35 cellular contexts compared by ENCODE assay signal in the genomic region with DNA sequence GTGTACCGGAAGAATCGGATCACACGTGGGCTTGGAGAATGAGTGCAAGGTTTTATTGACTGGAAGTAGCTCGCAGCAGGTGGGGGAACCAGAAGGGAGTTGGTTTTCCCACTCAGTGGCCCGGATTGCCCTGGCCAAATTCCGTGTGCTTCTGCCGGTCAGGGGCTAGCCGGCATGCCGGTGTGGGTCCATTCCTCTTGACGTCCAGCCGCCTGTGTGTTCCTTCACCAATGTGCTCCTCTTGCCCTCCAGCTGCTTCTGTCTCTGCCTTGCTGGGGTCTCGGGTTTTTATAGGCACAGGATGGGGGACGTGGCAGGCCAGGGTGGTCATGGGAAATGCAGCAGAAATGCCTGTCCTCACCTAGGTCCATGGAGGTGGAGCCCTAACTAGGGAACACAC. TPM values are rescaled to one million over a fixed set of nuclear protein-coding genes. Genes with fewer than 3 reads are reported as not detected.
"Had no signal": no experiment of that assay in that cellular context is flagged by ENCODE, and none has a peak within 500 bp of the region (broad histone marks: within the 10 kb centered on the region; RNA-seq: fewer than 3 reads in every experiment).

No MANE protein-coding gene starts in this region.

- H3K9me3 ChIP-seq: body of pancreas, breast epithelium had no signal

- H3K36me3 ChIP-seq: brain microvascular endothelial cell, breast epithelium, WERI-Rb-1 had no signal

- H3K4me3 ChIP-seq: body of pancreas, breast epithelium had no signal

- H3K4me3 Mint-ChIP-seq: activated CD4-positive, alpha-beta memory T cell treated with anti-CD3 and anti-CD28 coated beads, Interleukin-2, amount 10 ng/mL, durations not matched to agents 7 days and 5 days; activated CD4-positive, alpha-beta T cell treated with anti-CD3 and anti-CD28 coated beads for 36 hours; activated CD4-positive, alpha-beta T cell treated with anti-CD3 and anti-CD28 coated beads, Interleukin-2, amount 10 ng/mL, durations not matched to agents 7 days and 5 days; activated CD8-positive, alpha-beta memory T cell treated with anti-CD3 and anti-CD28 coated beads, Interleukin-2, amount 10 ng/mL, durations not matched to agents 7 days and 5 days; activated CD8-positive, alpha-beta T cell treated with anti-CD3 and anti-CD28 coated beads, Interleukin-2, amount 10 ng/mL, durations not matched to agents 7 days and 5 days; activated naive CD4-positive, alpha-beta T cell treated with anti-CD3 and anti-CD28 coated beads, Interleukin-2, amount 10 ng/mL, durations not matched to agents 7 days and 5 days; activated naive CD4-positive, alpha-beta T cell treated with anti-CD3 and anti-CD28 coated beads, Interleukin-2, amount 50 U/mL, for 24 hours; activated naive CD8-positive, alpha-beta T cell; activated naive CD8-positive, alpha-beta T cell treated with anti-CD3 and anti-CD28 coated beads, Interleukin-2, amount 10 ng/mL, durations not matched to agents 7 days and 5 days; activated naive CD8-positive, alpha-beta T cell treated with anti-CD3 and anti-CD28 coated beads, Interleukin-2, amount 50 U/mL, for 24 hours; activated T-cell treated with anti-CD3 and anti-CD28 coated beads, Interleukin-2, amount 50 U/mL, for 24 hours; T-helper 1 cell treated with Interleukin-12 subunit alpha and Interleukin-12 subunit beta and Interleukin-4 antibody, amounts not matched to agents 30 μg/mL and 1 μg/mL, for 36 hours; T-helper 2 cell treated with Interferon-gamma antibody and Interleukin-4, amounts not matched to agents 5 μg/mL and 100 μg/mL, for 36 hours; WTC11 had no signal

- DNase-seq: activated CD4-positive, alpha-beta memory T cell treated with anti-CD3 and anti-CD28 coated beads, Interleukin-2, amount 10 ng/mL, durations not matched to agents 7 days and 5 days; activated CD4-positive, alpha-beta T cell treated with anti-CD3 and anti-CD28 coated beads for 1 hour; activated CD4-positive, alpha-beta T cell treated with anti-CD3 and anti-CD28 coated beads for 36 hours; activated CD4-positive, alpha-beta T cell treated with anti-CD3 and anti-CD28 coated beads for 48 hours; activated CD4-positive, alpha-beta T cell treated with anti-CD3 and anti-CD28 coated beads, Interleukin-2, amount 10 ng/mL, durations not matched to agents 7 days and 5 days; activated CD4-positive, alpha-beta T cell treated with anti-CD3 and anti-CD28 coated beads, Interleukin-2, amount 50 U/mL, for 48 hours; activated CD4-positive, CD25-positive, alpha-beta regulatory T cell; activated CD8-positive, alpha-beta memory T cell treated with anti-CD3 and anti-CD28 coated beads for 24 hours; activated CD8-positive, alpha-beta memory T cell treated with anti-CD3 and anti-CD28 coated beads, Interleukin-2, amount 10 ng/mL, durations not matched to agents 7 days and 5 days; activated CD8-positive, alpha-beta memory T cell treated with anti-CD3 and anti-CD28 coated beads, Interleukin-2, amount 50 U/mL, for 48 hours; activated CD8-positive, alpha-beta T cell treated with anti-CD3 and anti-CD28 coated beads, Interleukin-2, amount 10 ng/mL, durations not matched to agents 7 days and 5 days; activated effector memory CD4-positive, alpha-beta T cell treated with Interleukin-2 at 50 U/mL for 16 hours; activated gamma-delta T cell; activated naive CD4-positive, alpha-beta T cell treated with anti-CD3 and anti-CD28 coated beads, Interleukin-2, amount 10 ng/mL, durations not matched to agents 7 days and 5 days; activated naive CD4-positive, alpha-beta T cell treated with Interleukin-2 at 50 U/mL for 16 hours; activated naive CD8-positive, alpha-beta T cell treated with anti-CD3 and anti-CD28 coated beads, Interleukin-2, amount 10 ng/mL, durations not matched to agents 7 days and 5 days; activated naive CD8-positive, alpha-beta T cell treated with anti-CD3 and anti-CD28 coated beads, Interleukin-2, amount 50 U/mL, for 24 hours; activated T-cell treated with anti-CD3 and anti-CD28 coated beads, Interleukin-2, amount 50 U/mL, for 24 hours; activated T-cell treated with anti-CD3 and anti-CD28 coated beads, Interleukin-2, amount 50 U/mL, for 48 hours; amygdala; body of pancreas; brain microvascular endothelial cell; central memory CD4-positive, alpha-beta T cell; T-helper 1 cell; T-helper 2 cell; T-helper 9 cell; WERI-Rb-1 had no signal

- H3K9me3 Mint-ChIP-seq: activated CD4-positive, alpha-beta memory T cell treated with anti-CD3 and anti-CD28 coated beads, Interleukin-2, amount 10 ng/mL, durations not matched to agents 7 days and 5 days; activated CD4-positive, alpha-beta T cell treated with anti-CD3 and anti-CD28 coated beads, Interleukin-2, amount 10 ng/mL, durations not matched to agents 7 days and 5 days; activated naive CD4-positive, alpha-beta T cell treated with anti-CD3 and anti-CD28 coated beads, Interleukin-2, amount 10 ng/mL, durations not matched to agents 7 days and 5 days; activated naive CD4-positive, alpha-beta T cell treated with anti-CD3 and anti-CD28 coated beads, Interleukin-2, amount 50 U/mL, for 24 hours; activated naive CD8-positive, alpha-beta T cell treated with anti-CD3 and anti-CD28 coated beads, Interleukin-2, amount 10 ng/mL, durations not matched to agents 7 days and 5 days; activated naive CD8-positive, alpha-beta T cell treated with anti-CD3 and anti-CD28 coated beads, Interleukin-2, amount 50 U/mL, for 24 hours; activated T-cell treated with anti-CD3 and anti-CD28 coated beads, Interleukin-2, amount 50 U/mL, for 24 hours; activated T-helper 2 cell treated with anti-CD3 and anti-CD28 coated beads, Interferon-gamma antibody, Interleukin-2, Interleukin-4, amounts not matched to agents 10 μg/mL and 5 μg/mL and 100 μg/mL, durations not matched to agents 14 hours and 24 hours and 36 hours; T-helper 1 cell treated with Interleukin-12 subunit alpha and Interleukin-12 subunit beta and Interleukin-4 antibody, amounts not matched to agents 30 μg/mL and 1 μg/mL, for 36 hours; T-helper 2 cell treated with Interferon-gamma antibody and Interleukin-4, amounts not matched to agents 5 μg/mL and 100 μg/mL, for 36 hours; WTC11 had no signal

- H3K27ac ChIP-seq: brain microvascular endothelial cell, breast epithelium, WERI-Rb-1 had no signal

- H3K4me1 Mint-ChIP-seq: activated CD4-positive, alpha-beta memory T cell treated with anti-CD3 and anti-CD28 coated beads, Interleukin-2, amount 10 ng/mL, durations not matched to agents 7 days and 5 days; activated CD4-positive, alpha-beta T cell treated with anti-CD3 and anti-CD28 coated beads for 36 hours; activated CD4-positive, alpha-beta T cell treated with anti-CD3 and anti-CD28 coated beads, Interleukin-2, amount 10 ng/mL, durations not matched to agents 7 days and 5 days; activated CD8-positive, alpha-beta memory T cell treated with anti-CD3 and anti-CD28 coated beads, Interleukin-2, amount 10 ng/mL, durations not matched to agents 7 days and 5 days; activated naive CD4-positive, alpha-beta T cell treated with anti-CD3 and anti-CD28 coated beads, Interleukin-2, amount 10 ng/mL, durations not matched to agents 7 days and 5 days; activated naive CD4-positive, alpha-beta T cell treated with anti-CD3 and anti-CD28 coated beads, Interleukin-2, amount 50 U/mL, for 24 hours; activated naive CD8-positive, alpha-beta T cell treated with anti-CD3 and anti-CD28 coated beads, Interleukin-2, amount 10 ng/mL, durations not matched to agents 7 days and 5 days; activated naive CD8-positive, alpha-beta T cell treated with anti-CD3 and anti-CD28 coated beads, Interleukin-2, amount 50 U/mL, for 24 hours; WTC11 had no signal

- ATAC-seq: activated CD4-positive, alpha-beta T cell treated with anti-CD3 and anti-CD28 coated beads for 36 hours; activated CD4-positive, CD25-positive, alpha-beta regulatory T cell treated with anti-CD3 and anti-CD28 coated beads, Interleukin-2, amount 50 U/mL, for 24 hours; activated CD8-positive, alpha-beta memory T cell treated with anti-CD3 and anti-CD28 coated beads, Interleukin-2, amount 10 ng/mL, durations not matched to agents 7 days and 5 days; activated CD8-positive, alpha-beta T cell treated with anti-CD3 and anti-CD28 coated beads, Interleukin-2, amount 10 ng/mL, durations not matched to agents 7 days and 5 days; activated naive CD8-positive, alpha-beta T cell treated with anti-CD3 and anti-CD28 coated beads, Interleukin-2, amount 50 U/mL, for 24 hours; body of pancreas; WTC11 had no signal

- H3K27ac Mint-ChIP-seq: activated CD4-positive, alpha-beta memory T cell treated with anti-CD3 and anti-CD28 coated beads, Interleukin-2, amount 10 ng/mL, durations not matched to agents 7 days and 5 days; activated CD4-positive, alpha-beta T cell treated with anti-CD3 and anti-CD28 coated beads for 36 hours; activated CD4-positive, alpha-beta T cell treated with anti-CD3 and anti-CD28 coated beads, Interleukin-2, amount 10 ng/mL, durations not matched to agents 7 days and 5 days; activated CD8-positive, alpha-beta memory T cell treated with anti-CD3 and anti-CD28 coated beads, Interleukin-2, amount 10 ng/mL, durations not matched to agents 7 days and 5 days; activated CD8-positive, alpha-beta T cell treated with anti-CD3 and anti-CD28 coated beads, Interleukin-2, amount 10 ng/mL, durations not matched to agents 7 days and 5 days; activated naive CD4-positive, alpha-beta T cell treated with anti-CD3 and anti-CD28 coated beads, Interleukin-2, amount 10 ng/mL, durations not matched to agents 7 days and 5 days; activated naive CD4-positive, alpha-beta T cell treated with anti-CD3 and anti-CD28 coated beads, Interleukin-2, amount 50 U/mL, for 24 hours; activated naive CD8-positive, alpha-beta T cell; activated naive CD8-positive, alpha-beta T cell treated with anti-CD3 and anti-CD28 coated beads, Interleukin-2, amount 10 ng/mL, durations not matched to agents 7 days and 5 days; activated naive CD8-positive, alpha-beta T cell treated with anti-CD3 and anti-CD28 coated beads, Interleukin-2, amount 50 U/mL, for 24 hours; activated T-cell treated with anti-CD3 and anti-CD28 coated beads, Interleukin-2, amount 50 U/mL, for 24 hours; activated T-helper 2 cell treated with anti-CD3 and anti-CD28 coated beads, Interferon-gamma antibody, Interleukin-2, Interleukin-4, amounts not matched to agents 10 μg/mL and 5 μg/mL and 100 μg/mL, durations not matched to agents 14 hours and 24 hours and 36 hours; T-helper 1 cell treated with Interleukin-12 subunit alpha and Interleukin-12 subunit beta and Interleukin-4 antibody, amounts not matched to agents 30 μg/mL and 1 μg/mL, for 36 hours; T-helper 2 cell treated with Interferon-gamma antibody and Interleukin-4, amounts not matched to agents 5 μg/mL and 100 μg/mL, for 36 hours; WTC11 had no signal

- H3K4me1 ChIP-seq: breast epithelium had no signal

- H3K27me3 ChIP-seq: body of pancreas, brain microvascular endothelial cell, breast epithelium had no signal

- H3K36me3 Mint-ChIP-seq: activated CD8-positive, alpha-beta memory T cell treated with anti-CD3 and anti-CD28 coated beads, Interleukin-2, amount 10 ng/mL, durations not matched to agents 7 days and 5 days; activated naive CD4-positive, alpha-beta T cell treated with anti-CD3 and anti-CD28 coated beads, Interleukin-2, amount 10 ng/mL, durations not matched to agents 7 days and 5 days; activated naive CD4-positive, alpha-beta T cell treated with anti-CD3 and anti-CD28 coated beads, Interleukin-2, amount 50 U/mL, for 24 hours; activated naive CD8-positive, alpha-beta T cell; activated naive CD8-positive, alpha-beta T cell treated with anti-CD3 and anti-CD28 coated beads, Interleukin-2, amount 10 ng/mL, durations not matched to agents 7 days and 5 days; WTC11 had no signal

RNA-seq across cellular contexts. Expression of gene MYRFL, which starts 11.0 kb away (rescaled TPM):
- total RNA-seq: activated CD4-positive, alpha-beta memory T cell treated with anti-CD3 and anti-CD28 coated beads, Interleukin-2, amount 10 ng/mL, durations not matched to agents 7 days and 5 days; activated CD4-positive, alpha-beta T cell treated with anti-CD3 and anti-CD28 coated beads for 36 hours; activated CD4-positive, alpha-beta T cell treated with anti-CD3 and anti-CD28 coated beads, Interleukin-2, amount 10 ng/mL, durations not matched to agents 7 days and 5 days; activated CD8-positive, alpha-beta memory T cell treated with anti-CD3 and anti-CD28 coated beads, Interleukin-2, amount 10 ng/mL, durations not matched to agents 7 days and 5 days; activated CD8-positive, alpha-beta T cell treated with anti-CD3 and anti-CD28 coated beads, Interleukin-2, amount 10 ng/mL, durations not matched to agents 7 days and 5 days; activated naive CD8-positive, alpha-beta T cell treated with anti-CD3 and anti-CD28 coated beads, Interleukin-2, amount 10 ng/mL, durations not matched to agents 7 days and 5 days; activated T-helper 2 cell treated with anti-CD3 and anti-CD28 coated beads, Interferon-gamma antibody, Interleukin-2, Interleukin-4, amounts not matched to agents 10 μg/mL and 5 μg/mL and 100 μg/mL, durations not matched to agents 14 hours and 24 hours and 36 hours had no signal
